In genomic region chr17:57138030-57138911, GRCh38 we compare ENCODE assay signal across 16 cellular contexts. TPM values are rescaled to one million over a fixed set of nuclear protein-coding genes. Genes with fewer than 3 reads are reported as not detected.
DNase-seq lines count a peak whose midpoint lies in the region; ATAC-seq and TF ChIP-seq lines count a peak whose summit lies in the region.
"Had no signal": no experiment of that assay in that cellular context is flagged by ENCODE, and none has a peak within 500 bp of the region (broad histone marks: within the 10 kb centered on the region; RNA-seq: fewer than 3 reads in every experiment).

No MANE protein-coding gene starts in this region.

- H4K20me1 ChIP-seq in neural progenitor cell (ENCODE audit: low read depth) = no peaks in the 10 kb centered on the region

- no peak overlapping the region for H3K4me3 Mint-ChIP-seq in stimulated activated naive CD8-positive, alpha-beta T cell treated with anti-CD3 and anti-CD28 coated beads, Interleukin-15, amount 100 ng/mL, for 72 hours
- peak overlapping the region; percentile 59 for H3K4me3 Mint-ChIP-seq in T-helper 17 cell
- no peak overlapping the region for H3K4me3 Mint-ChIP-seq in neural progenitor cell
- H3K4me3 Mint-ChIP-seq: CD8-positive, alpha-beta T cell had no signal

- peaks cover 8% of the 10 kb centered on the region for H3K27me3 Mint-ChIP-seq in stimulated activated naive CD8-positive, alpha-beta T cell treated with anti-CD3 and anti-CD28 coated beads, Interleukin-15, amount 100 ng/mL, for 72 hours
- H3K27me3 Mint-ChIP-seq in T-helper 17 cell (peaks cover 28% of the 10 kb centered on the region), neural progenitor cell (ENCODE audit: insufficient read depth, low read depth) (peaks cover 4% of the 10 kb centered on the region)

- H3K4me2 ChIP-seq in neural progenitor cell = no peak overlapping the region
- H3K4me2 ChIP-seq: PC-9 had no signal

- no peak overlapping the region for H3K27ac ChIP-seq in neural progenitor cell
- H3K27ac ChIP-seq: PC-9 had no signal

- H3K27ac Mint-ChIP-seq in stimulated activated naive CD8-positive, alpha-beta T cell treated with anti-CD3 and anti-CD28 coated beads, Interleukin-15, amount 100 ng/mL, for 72 hours = peak overlapping the region; percentile 11 to 60
- H3K27ac Mint-ChIP-seq in T-helper 17 cell = no peak overlapping the region
- peak overlapping the region; percentile 34 for H3K27ac Mint-ChIP-seq in neural progenitor cell
- H3K27ac Mint-ChIP-seq: CD8-positive, alpha-beta T cell had no signal

- H3K27me3 ChIP-seq in neural progenitor cell = no peaks in the 10 kb centered on the region

- no peak overlapping the region for H3K4me3 ChIP-seq in neural progenitor cell
- H3K4me3 ChIP-seq: PC-9 had no signal

- peaks cover 10% of the 10 kb centered on the region for H3F3A ChIP-seq in neural progenitor cell (ENCODE audit: low read depth)

- no peaks in the 10 kb centered on the region for H3K79me2 ChIP-seq in neural progenitor cell (ENCODE audit: low read depth)

- no peak overlapping the region for H2AFZ ChIP-seq in neural progenitor cell (replicated peaks)
- H2AFZ ChIP-seq: PC-9 had no signal

- H3K4me1 Mint-ChIP-seq in stimulated activated naive CD8-positive, alpha-beta T cell treated with anti-CD3 and anti-CD28 coated beads, Interleukin-15, amount 100 ng/mL, for 72 hours = peaks cover 16% of the 10 kb centered on the region
- H3K4me1 Mint-ChIP-seq in T-helper 17 cell (peaks cover 4% of the 10 kb centered on the region), neural progenitor cell (peaks cover 54% of the 10 kb centered on the region)

- H3K4me1 ChIP-seq in neural progenitor cell = peaks cover 15% of the 10 kb centered on the region

- peaks cover 0 to 3% of the 10 kb centered on the region in 2 donors for H3K9me3 Mint-ChIP-seq in stimulated activated naive CD8-positive, alpha-beta T cell treated with anti-CD3 and anti-CD28 coated beads, Interleukin-15, amount 100 ng/mL, for 72 hours
- H3K9me3 Mint-ChIP-seq in neural progenitor cell = peaks cover 2% of the 10 kb centered on the region
- H3K9me3 Mint-ChIP-seq: CD8-positive, alpha-beta T cell had no signal

- no peak for TF ChIP-seq CTCF in neural progenitor cell (IDR thresholded peaks at IDR 0.05)

- H3K36me3 Mint-ChIP-seq in T-helper 17 cell (ENCODE audit: low read depth) (peaks cover 2% of the 10 kb centered on the region), neural progenitor cell (no peaks in the 10 kb centered on the region)
- H3K36me3 Mint-ChIP-seq: CD8-positive, alpha-beta T cell had no signal

- no peak overlapping the region for H3K9ac ChIP-seq in neural progenitor cell

- intact Hi-C loops in sciatic nerve (cut with DNase I) = loop anchor here (10.0 kb wide), 2 partner anchors 607 to 697 kb away; partner anchors contain the start of gene CCDC182

- H3K9me3 ChIP-seq in T-helper 17 cell (ENCODE audit: control insufficient read depth, low read length, poor library complexity, severe bottlenecking) (no peaks in the 10 kb centered on the region), neural progenitor cell (ENCODE audit: low read depth) (no peaks in the 10 kb centered on the region)

- no peak for DNase-seq in stimulated activated naive CD8-positive, alpha-beta T cell treated with anti-CD3 and anti-CD28 coated beads, Interleukin-15, amount 100 ng/mL, for 72 hours
- no peak for DNase-seq in stimulated activated naive CD8-positive, alpha-beta T cell treated with anti-CD3 and anti-CD28 coated beads, Interleukin-15, Interleukin-2, amounts not matched to agents 100 U/mL and 50 U/mL, for 24 hours
- DNase-seq in T-helper 17 cell (no peak), neural progenitor cell (ENCODE audit: low spot score) (no peak), sciatic nerve (ENCODE audit: low spot score) (no peak), HuH-7 (ENCODE audit: low spot score) (no peak)
- DNase-seq: Calu3; CD8-positive, alpha-beta T cell; Karpas-422; NCI-H1048; NCI-H1930; NCI-H345; NCI-H524 treated with DMSO at 0.1 percent for 48 hours; PC-9 had no signal

- no peak for ATAC-seq in stimulated activated naive CD8-positive, alpha-beta T cell treated with anti-CD3 and anti-CD28 coated beads, Interleukin-15, amount 100 ng/mL, for 72 hours
- ATAC-seq in stimulated activated naive CD8-positive, alpha-beta T cell treated with anti-CD3 and anti-CD28 coated beads, Interleukin-15, Interleukin-2, amounts not matched to agents 100 U/mL and 50 U/mL, for 24 hours = no peak
- ATAC-seq in T-helper 17 cell (no peak), GM19452 (IDR thresholded peaks at IDR 0.05; ENCODE audit: unreplicated experiment) (no peak), sciatic nerve (no peak), HG03108 (IDR thresholded peaks at IDR 0.05; ENCODE audit: unreplicated experiment) (no peak)
- ATAC-seq: CD8-positive, alpha-beta T cell had no signal

- H3K36me3 ChIP-seq in neural progenitor cell = no peaks in the 10 kb centered on the region

RNA-seq across cellular contexts. Expression of gene AKAP1, which starts 53.2 kb away (rescaled TPM):
- 10 to 100 TPM; 25.8 to 26.3 TPM for total RNA-seq in T-helper 17 cell
- 8.8 and 13.4 TPM in 2 replicates for total RNA-seq in neural progenitor cell (ENCODE audit: low replicate concordance)
- 25.3 TPM for total RNA-seq in sciatic nerve
